10 cellular contexts compared by ENCODE assay signal in the genomic region with DNA sequence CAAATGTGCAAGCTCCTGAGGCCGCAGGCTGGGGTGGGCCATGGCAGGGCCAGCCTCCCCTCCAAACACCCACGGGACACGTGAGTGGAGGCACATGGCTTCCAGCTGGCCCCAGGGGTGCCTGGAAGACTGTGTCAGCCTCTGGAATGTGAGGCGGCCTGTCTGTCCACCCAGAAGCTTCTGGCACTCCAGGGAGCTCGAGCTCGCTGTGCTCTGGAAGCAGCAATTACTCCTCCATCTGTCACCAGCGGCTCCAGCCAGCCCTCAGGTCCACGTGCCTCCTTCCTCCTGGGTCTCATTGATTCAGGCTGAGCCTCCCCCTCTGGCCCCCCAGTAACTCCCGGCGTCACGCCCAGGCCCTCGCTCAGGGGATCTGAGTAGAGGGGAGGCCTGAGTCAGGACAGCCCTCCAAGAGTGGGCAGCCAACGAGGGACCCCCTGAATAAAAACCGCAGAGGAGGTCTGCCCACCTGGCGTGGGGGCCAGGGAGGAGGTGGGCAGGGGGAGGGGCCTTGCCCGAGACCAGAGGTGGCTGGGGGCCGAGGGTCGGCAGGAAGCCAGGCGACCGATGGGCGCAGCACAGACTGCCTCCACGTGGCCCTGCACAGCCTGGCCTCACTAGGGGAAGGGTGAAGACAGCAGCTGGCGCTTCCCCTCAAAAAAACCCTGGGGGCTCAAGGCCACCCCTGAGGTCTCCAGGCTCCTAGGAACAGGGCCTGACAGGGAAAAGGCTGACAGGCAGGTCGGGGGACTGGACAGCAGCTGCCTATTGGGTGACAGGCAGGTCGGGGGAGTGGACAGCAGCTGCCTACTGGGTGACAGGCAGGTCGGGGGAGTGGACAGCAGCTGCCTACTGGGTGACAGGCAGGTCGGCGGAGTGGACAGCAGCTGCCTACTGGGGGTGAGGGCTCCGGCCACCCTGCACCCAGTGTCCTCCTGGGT. TPM values are rescaled to one million over a fixed set of nuclear protein-coding genes. Genes with fewer than 3 reads are reported as not detected.
DNase-seq lines count a peak whose midpoint lies in the region; ATAC-seq and TF ChIP-seq lines count a peak whose summit lies in the region.
"Had no signal": no experiment of that assay in that cellular context is flagged by ENCODE, and none has a peak within 500 bp of the region (broad histone marks: within the 10 kb centered on the region; RNA-seq: fewer than 3 reads in every experiment).

No MANE protein-coding gene starts in this region.

- no peaks in the 10 kb centered on the region for H3K9me3 ChIP-seq in subcutaneous abdominal adipose tissue (ENCODE audit: control insufficient read depth in 5 of 5, low read length in 5 of 5)

- ATAC-seq in GM18870 (IDR thresholded peaks at IDR 0.05; ENCODE audit: unreplicated experiment) = no peak

- H3K27ac ChIP-seq in subcutaneous abdominal adipose tissue (ENCODE audit: low read depth, low read length) = peak overlapping the region; percentile 90

- H3K4me1 ChIP-seq in subcutaneous abdominal adipose tissue (ENCODE audit: control insufficient read depth in 5 of 5, insufficient read depth in 5 of 5, low read length in 5 of 5) = peaks cover 15 to 94% (median 89%) of the 10 kb centered on the region in 5 donors

- no peaks in the 10 kb centered on the region for H3K36me3 ChIP-seq in subcutaneous abdominal adipose tissue (ENCODE audit: control insufficient read depth in 5 of 5, insufficient read depth in 5 of 5, low read length in 5 of 5)

- peak overlapping the region in 3 of 5 donors; percentile 51 to 64 (median 60) for H3K9ac ChIP-seq in subcutaneous abdominal adipose tissue (ENCODE audit: low read length in 5 of 5)

- no peak for TF ChIP-seq CTCF in HFF-Myc (IDR thresholded peaks at IDR 0.05; ENCODE audit: low read depth, low read length, missing control alignments)

- no peaks in the 10 kb centered on the region for H3K27me3 ChIP-seq in subcutaneous abdominal adipose tissue (ENCODE audit: control insufficient read depth in 5 of 5, insufficient read depth in 4 of 5, low read length in 5 of 5)

- H3K4me3 ChIP-seq in HFF-Myc (replicated peaks; ENCODE audit: low read depth, low read length) (peak overlapping the region; percentile 34), subcutaneous abdominal adipose tissue (ENCODE audit: low read depth in 1 of 5, low read length in 5 of 5) (peak overlapping the region in 1 of 5 donors; percentile 22)

- DNase-seq in HFF-Myc (ENCODE audit: extremely low read depth, low read depth) (peak; percentile 86), amniotic stem cell (lab: John Stamatoyannopoulos, UW) (peak; percentile 77), islet precursor cell (peak; percentile 97), dermis blood vessel endothelial cell (no peak), activated T-cell treated with anti-CD3 and anti-CD28 coated beads for 4 hours (no peak), ecto neural progenitor cell (ENCODE audit: low spot score) (no peak)
- DNase-seq: SHP77 treated with DMSO at 0.1 percent for 48 hours; stimulated activated CD4-positive, alpha-beta T cell treated with anti-CD3 and anti-CD28 coated beads, Interleukin-2, amount 100 ng/mL, for 48 hours had no signal

RNA-seq across cellular contexts. Expression of a gene that starts 11.9 kb away (rescaled TPM):
- total RNA-seq in dermis blood vessel endothelial cell = 354 and 766 TPM in 2 replicates

RNA-seq across cellular contexts. Expression of a gene that starts 30.4 kb away (rescaled TPM):
- 5.8 and 22.2 TPM in 2 replicates for total RNA-seq in dermis blood vessel endothelial cell

RNA-seq across cellular contexts. Expression of a gene that starts 38.6 kb away (rescaled TPM):
- 100 and 138 TPM in 2 replicates for total RNA-seq in dermis blood vessel endothelial cell

Comparison
In these comparisons a context has a peak if more than half of its experiments do, and no peak if none do; other contexts are left out.
1. DNase-seq: peak in HFF-Myc (single experiment), amniotic stem cell (single experiment) and islet precursor cell (single experiment); none in dermis blood vessel endothelial cell (single experiment), activated T-cell treated with anti-CD3 and anti-CD28 coated beads for 4 hours (single experiment) and ecto neural progenitor cell (single experiment).